In genomic region chr10:97422921-97423420, GRCh38 we compare ENCODE assay signal across 7 cellular contexts. TPM values are rescaled to one million over a fixed set of nuclear protein-coding genes. Genes with fewer than 3 reads are reported as not detected.
DNase-seq lines count a peak whose midpoint lies in the region; ATAC-seq, FAIRE-seq and TF ChIP-seq lines count a peak whose summit lies in the region.
"Had no signal": no experiment of that assay in that cellular context is flagged by ENCODE, and none has a peak within 500 bp of the region (broad histone marks: within the 10 kb centered on the region; RNA-seq: fewer than 3 reads in every experiment).

No MANE protein-coding gene starts in this region.

- H3K4me1 Mint-ChIP-seq in endothelial cell (ENCODE audit: unreplicated experiment), result peaks cover 19% of the 10 kb centered on the region
- H3K4me1 Mint-ChIP-seq in Caco-2 (ENCODE audit: low read depth, unreplicated experiment), result no peaks in the 10 kb centered on the region

- intact Hi-C loops in Caco-2 (cut with micrococcal nuclease; ENCODE audit: unreplicated experiment), result no loop called here
- intact Hi-C loops in body of pancreas (cut with DNase I), result no loop called here

- DNase-seq in endothelial cell (ENCODE audit: low spot score) (no peak), HTR-8/SVneo (ENCODE audit: insufficient read length, low spot score) (no peak), Caco-2 (no peak), body of pancreas (no peak)
- DNase-seq: DMS53 had no signal

- peaks cover 6% of the 10 kb centered on the region; the same call in 1 of the 2 replicates for H3K36me3 ChIP-seq in ACC112 (ENCODE audit: insufficient read depth, low read length)
- peaks cover 13% of the 10 kb centered on the region for H3K36me3 ChIP-seq in OCI-LY3 (replicated peaks; ENCODE audit: low read depth, low read length)
- peaks cover 4% of the 10 kb centered on the region for H3K36me3 ChIP-seq in Caco-2 (ENCODE audit: control insufficient read depth, insufficient read depth, low read length)
- no peaks in the 10 kb centered on the region for H3K36me3 ChIP-seq in body of pancreas (replicated peaks in 1 of 2; ENCODE audit: insufficient read depth in 1 of 2, low read depth in 2 of 2)

- POLR2A ChIA-PET in Caco-2 (lab: Charles Lee), result no interaction called here

- H3K4me3 ChIP-seq in ACC112 (ENCODE audit: low read depth, low read length), result peak overlapping the region; percentile 48; the same call in 1 of the 2 replicates
- no peak overlapping the region for H3K4me3 ChIP-seq in OCI-LY3 (ENCODE audit: low read length)
- H3K4me3 ChIP-seq in Caco-2 (ENCODE audit: low read depth, low read length), result no peak overlapping the region
- no peak overlapping the region for H3K4me3 ChIP-seq in body of pancreas

- H3K9me3 Mint-ChIP-seq in endothelial cell (ENCODE audit: unreplicated experiment) (no peaks in the 10 kb centered on the region), Caco-2 (ENCODE audit: unreplicated experiment) (no peaks in the 10 kb centered on the region)

- H2AFZ ChIP-seq in ACC112 (ENCODE audit: low read length, unreplicated experiment) (peak overlapping the region; percentile 68), OCI-LY3 (ENCODE audit: low read depth, low read length) (no peak overlapping the region)

- TF ChIP-seq CTCF in OCI-LY3 (IDR thresholded peaks at IDR 0.05; ENCODE audit: low read depth, low read length), result no peak
- no peak for TF ChIP-seq CTCF in endothelial cell (IDR thresholded peaks at IDR 0.05; ENCODE audit: unreplicated experiment)
- no peak for TF ChIP-seq CTCF in Caco-2 (IDR thresholded peaks at IDR 0.05; ENCODE audit: insufficient read depth in 1 of 2, low read depth in 1 of 2, low read length in 1 of 2, severe bottlenecking in 1 of 2, unreplicated experiment in 1 of 2)
- TF ChIP-seq CTCF in body of pancreas (IDR thresholded peaks at IDR 0.05), result no peak

- H3K27ac Mint-ChIP-seq in endothelial cell (ENCODE audit: unreplicated experiment) (peak overlapping the region; percentile 17), Caco-2 (ENCODE audit: unreplicated experiment) (no peak overlapping the region)

- H3K9ac ChIP-seq in OCI-LY3 (ENCODE audit: low read length), result no peak overlapping the region

- H3K4me1 ChIP-seq in ACC112 (ENCODE audit: control insufficient read depth, insufficient read depth, low read length, unreplicated experiment), result peaks cover 13% of the 10 kb centered on the region
- peaks cover 16% of the 10 kb centered on the region for H3K4me1 ChIP-seq in OCI-LY3 (ENCODE audit: low read length)
- peaks cover 8% of the 10 kb centered on the region for H3K4me1 ChIP-seq in Caco-2
- peaks cover 24% of the 10 kb centered on the region for H3K4me1 ChIP-seq in body of pancreas

- no peak for FAIRE-seq in HTR-8/SVneo (lab: Jason Lieb, UNC)

- TF ChIP-seq POLR2A in body of pancreas (IDR thresholded peaks at IDR 0.05), result no peak

- BruUV-seq in Caco-2 (replicated peaks; lab: Mats Ljungman, UMichigan), result no TSS peak

- H3K27me3 ChIP-seq in ACC112 (ENCODE audit: insufficient read depth, low read length), result no peaks in the 10 kb centered on the region
- no peaks in the 10 kb centered on the region for H3K27me3 ChIP-seq in OCI-LY3 (ENCODE audit: low read depth, low read length)
- H3K27me3 ChIP-seq in Caco-2 (replicated peaks; ENCODE audit: control insufficient read depth, insufficient read depth, low read length), result no peaks in the 10 kb centered on the region
- H3K27me3 ChIP-seq in body of pancreas, result no peaks in the 10 kb centered on the region

- no peak for ATAC-seq in body of pancreas

- H3K36me3 Mint-ChIP-seq in endothelial cell (ENCODE audit: low read depth, unreplicated experiment) (peaks cover 5% of the 10 kb centered on the region), Caco-2 (ENCODE audit: insufficient read depth, unreplicated experiment) (peaks cover 24% of the 10 kb centered on the region)

- H3K4me3 Mint-ChIP-seq in endothelial cell (ENCODE audit: unreplicated experiment), result no peak overlapping the region
- H3K4me3 Mint-ChIP-seq in Caco-2 (ENCODE audit: unreplicated experiment), result no peak overlapping the region

- 63 to 65% methylated on average over 6 of the region's 6 CpGs for WGBS in body of pancreas, 2 donors

- H3K27ac ChIP-seq in ACC112 (ENCODE audit: low read depth, low read length), result peak overlapping the region; percentile 90
- H3K27ac ChIP-seq in OCI-LY3 (ENCODE audit: low read length), result 0 out of 2 replicates have a peak overlapping the region, but pooled peaks have one; percentile 4
- H3K27ac ChIP-seq in body of pancreas, result peak overlapping the region in 2 of 4 donors; percentile 0 to 17

- CTCF ChIA-PET in Caco-2 (lab: Charles Lee), result no interaction called here

- H3K9me3 ChIP-seq in OCI-LY3 (ENCODE audit: insufficient read depth, low read length) (no peaks in the 10 kb centered on the region), Caco-2 (no peaks in the 10 kb centered on the region), body of pancreas (no peaks in the 10 kb centered on the region)

- H3K27me3 Mint-ChIP-seq in endothelial cell (ENCODE audit: unreplicated experiment) (peaks cover 5% of the 10 kb centered on the region), Caco-2 (ENCODE audit: insufficient read depth, unreplicated experiment) (no peaks in the 10 kb centered on the region)

- H3K4me2 ChIP-seq in OCI-LY3 (ENCODE audit: low read length), result no peak overlapping the region

- peaks cover 21% of the 10 kb centered on the region for H3K79me2 ChIP-seq in ACC112 (ENCODE audit: control insufficient read depth, insufficient read depth, low read length, unreplicated experiment)
- peaks cover 19% of the 10 kb centered on the region for H3K79me2 ChIP-seq in OCI-LY3 (ENCODE audit: low read length)

- H4K20me1 ChIP-seq in OCI-LY3 (ENCODE audit: insufficient read depth, low read length), result peaks cover 9% of the 10 kb centered on the region; the same call in 1 of the 2 replicates

RNA-seq across cellular contexts. Expression of gene PGAM1, which starts 3.0 kb away (rescaled TPM):
- 291 TPM for total RNA-seq in endothelial cell (ENCODE audit: unreplicated experiment)
- total RNA-seq in Caco-2 (2022), result 412 and 462 TPM in 2 replicates
- total RNA-seq in body of pancreas, result 10 to 100 TPM; 52.7 to 66.7 TPM

RNA-seq across cellular contexts. Expression of gene RRP12, which starts 21.8 kb away (rescaled TPM):
- total RNA-seq in endothelial cell (ENCODE audit: unreplicated experiment), result 19.5 TPM
- 69.3 and 70.5 TPM in 2 replicates for total RNA-seq in Caco-2 (2022)
- total RNA-seq in body of pancreas, result 10 to 100 TPM; 13.0 to 22.1 TPM

RNA-seq across cellular contexts. Expression of gene EXOSC1, which starts 22.8 kb away (rescaled TPM):
- total RNA-seq in endothelial cell (ENCODE audit: unreplicated experiment), result 36.0 TPM
- total RNA-seq in Caco-2 (2022), result 77.5 and 84.7 TPM in 2 replicates
- 10 to 100 TPM; 20.8 to 33.2 TPM for total RNA-seq in body of pancreas

RNA-seq across cellular contexts. Expression of gene ZDHHC16, which starts 23.0 kb away (rescaled TPM):
- total RNA-seq in endothelial cell (ENCODE audit: unreplicated experiment) (45.0 TPM), Caco-2 (2022) (43.5 and 48.3 TPM in 2 replicates), body of pancreas (10 to 100 TPM; 17.5 to 18.2 TPM)
